Comparison of ENCODE assay signal across 8 cellular contexts in genomic region chr6:89117285-89118108, GRCh38. TPM values are rescaled to one million over a fixed set of nuclear protein-coding genes. Genes with fewer than 3 reads are reported as not detected.
A peak's percentile ranks its signal among the peaks of the same experiment; 100 is the strongest.
DNase-seq lines count a peak whose midpoint lies in the region; ATAC-seq and TF ChIP-seq lines count a peak whose summit lies in the region.

TSS of gene SRSF12 (minus strand) at chr6:89118071. CDS start at chr6:89117887, 184 bp downstream.

- H3K4me1 Mint-ChIP-seq in T-cell = peaks cover 6 to 10% (median 8%) of the 10 kb centered on the region in 3 donors

- H3K79me2 ChIP-seq in smooth muscle cell (ENCODE audit: low read depth) = peaks cover 23% of the 10 kb centered on the region

- H3K36me3 Mint-ChIP-seq in T-cell = no peaks in the 10 kb centered on the region

- peak in 2 of 7 experiments; percentile 6 to 14 for TF ChIP-seq CTCF in body of pancreas (IDR thresholded peaks at IDR 0.05)
- no peak for TF ChIP-seq CTCF in smooth muscle cell (IDR thresholded peaks at IDR 0.05; ENCODE audit: borderline replicate concordance, insufficient read depth, poor library complexity, severe bottlenecking)

- 0% methylated on average over 5 to 87 of the region's 105 CpGs for WGBS in body of pancreas, 2 donors
- WGBS in smooth muscle cell (ENCODE audit: low lambda C conversion rate) = under 1% methylated on average over 42 of the region's 105 CpGs

- no peaks in the 10 kb centered on the region for H3K9me3 ChIP-seq in body of pancreas
- peaks cover 2% of the 10 kb centered on the region for H3K9me3 ChIP-seq in iPS-18c (ENCODE audit: control insufficient read depth, insufficient read depth, low read length)
- H3K9me3 ChIP-seq in smooth muscle cell (replicated peaks; ENCODE audit: low read depth) = no peaks in the 10 kb centered on the region

- peaks cover 9% of the 10 kb centered on the region for H4K20me1 ChIP-seq in smooth muscle cell (ENCODE audit: low read depth)

- ATAC-seq in HG03460 (IDR thresholded peaks at IDR 0.05; ENCODE audit: unreplicated experiment) = peak; percentile 77
- ATAC-seq in T-cell (replicated peaks in 1 of 4) = peak; percentile 78 to 89 (median 82)
- peak; percentile 78 for ATAC-seq in body of pancreas
- no peak for ATAC-seq in HG03025 (IDR thresholded peaks at IDR 0.05; ENCODE audit: low FRiP score, unreplicated experiment)

- POLR2A ChIA-PET in T-cell (lab: Charles Lee) = interaction anchor here (0.6 to 1.2 kb wide), 7 partner anchors 34 to 1455 kb away, joined by 3 to 8 read pairs (median 4); partner anchors contain the start of gene PNRC1 (in 1 of the 2)

- H3K27me3 Mint-ChIP-seq in T-cell = peaks cover 3 to 6% of the 10 kb centered on the region in 2 donors

- no peaks in the 10 kb centered on the region for H3K9me3 Mint-ChIP-seq in T-cell

- peaks cover 6% of the 10 kb centered on the region for H3F3A ChIP-seq in smooth muscle cell (ENCODE audit: low read depth)

- intact Hi-C loops in body of pancreas (cut with DNase I) = no loop called here

- DNase-seq in AML-193 (lab: John Stamatoyannopoulos, UW) (peak; percentile 21 to 46), GM19238 (ENCODE audit: insufficient read length, low spot score) (peak; percentile 74), T-cell (peak in 30 of 34 experiments; percentile 2 to 39 (median 12)), body of pancreas (peak; percentile 34 to 55 (median 42)), smooth muscle cell (lab: John Stamatoyannopoulos, UW; ENCODE audit: unreplicated experiment) (no peak)

- no peak within 1 kb of the TSS for H3K27ac Mint-ChIP-seq in T-cell

- H3K36me3 ChIP-seq in body of pancreas (replicated peaks in 1 of 2; ENCODE audit: insufficient read depth in 1 of 2, low read depth in 2 of 2) (no peaks in the 10 kb centered on the region), smooth muscle cell (ENCODE audit: low read depth) (no peaks in the 10 kb centered on the region)

- peaks cover 11% of the 10 kb centered on the region for H3K4me1 ChIP-seq in body of pancreas
- peaks cover 8% of the 10 kb centered on the region for H3K4me1 ChIP-seq in smooth muscle cell (ENCODE audit: low read depth)

- H2AFZ ChIP-seq in smooth muscle cell (ENCODE audit: low read depth) = peak within 1 kb of the TSS; percentile 87

- peak within 1 kb of the TSS; percentile 75 to 91 (median 81) for H3K4me3 Mint-ChIP-seq in T-cell

- H3K4me2 ChIP-seq in smooth muscle cell = peak within 1 kb of the TSS; percentile 88

- CTCF ChIA-PET in T-cell (lab: Charles Lee) = interaction anchor here (0.5 to 0.9 kb wide), 2 partner anchors 32 to 1187 kb away, joined by 3 to 4 read pairs; no protein-coding TSS in a partner anchor

- peak within 1 kb of the TSS; percentile 70 for H3K9ac ChIP-seq in smooth muscle cell (ENCODE audit: low read depth)

- peak in 2 of 3 donors; percentile 20 to 22 for TF ChIP-seq POLR2A in body of pancreas (IDR thresholded peaks at IDR 0.05)

- H3K27me3 ChIP-seq in body of pancreas (no peaks in the 10 kb centered on the region), smooth muscle cell (ENCODE audit: low read depth) (no peaks in the 10 kb centered on the region)

- H3K27ac ChIP-seq in body of pancreas = peak within 1 kb of the TSS in 3 of 4 donors; percentile 53 to 65 (median 57)
- no peak within 1 kb of the TSS for H3K27ac ChIP-seq in smooth muscle cell (ENCODE audit: low read depth)

- H3K4me3 ChIP-seq in body of pancreas = peak within 1 kb of the TSS; percentile 57 to 67
- peak within 1 kb of the TSS; percentile 86 for H3K4me3 ChIP-seq in iPS-18c (ENCODE audit: insufficient read depth, low read depth, low read length)
- H3K4me3 ChIP-seq in smooth muscle cell = peak within 1 kb of the TSS; percentile 86

RNA-seq across cellular contexts. Expression of gene SRSF12, which starts in this region (rescaled TPM):
- total RNA-seq in T-cell = not detected
- under 1 TPM; 0.52 to 0.99 TPM for total RNA-seq in body of pancreas
- 5.3 and 7.2 TPM in 2 replicates for total RNA-seq in smooth muscle cell
- polyA plus RNA-seq in smooth muscle cell = 5.6 and 5.8 TPM in 2 replicates

Comparison
In these comparisons a context has a peak if more than half of its experiments do, and no peak if none do; other contexts are left out.
1. Peak in DNase-seq and ATAC-seq in T-cell; RNA of the gene not detected or under 1 TPM.
2. Peak in DNase-seq, ATAC-seq, H3K4me3 ChIP-seq and H3K27ac ChIP-seq in body of pancreas; RNA of the gene not detected or under 1 TPM.